ENCODE assay signal across 8 cellular contexts in genomic region chrX:65750674-65751469, GRCh38.
DNase-seq lines count a peak whose midpoint lies in the region; ATAC-seq, FAIRE-seq and TF ChIP-seq lines count a peak whose summit lies in the region.

No MANE protein-coding gene starts in this region.

- H3K79me2 ChIP-seq in PC-3 (ENCODE audit: low read length) = no peaks in the 10 kb centered on the region

- H3K4me1 Mint-ChIP-seq in activated naive CD8-positive, alpha-beta T cell treated with anti-CD3 and anti-CD28 coated beads, Interleukin-2, amount 10 ng/mL, durations not matched to agents 7 days and 5 days = peaks cover 41% of the 10 kb centered on the region

- H3K27ac ChIP-seq in sigmoid colon = no peak overlapping the region
- H3K27ac ChIP-seq in PC-3 (ENCODE audit: low read length) = no peak overlapping the region

- no peaks in the 10 kb centered on the region for H3K9me2 ChIP-seq in PC-3 (replicated peaks; ENCODE audit: low read length)

- WGBS in sigmoid colon, 2 donors = 70 to 83% methylated on average over 6 of the region's 6 CpGs

- no peak overlapping the region for H3K9ac ChIP-seq in PC-3 (ENCODE audit: low read length)

- no peak overlapping the region for H2AFZ ChIP-seq in PC-3 (ENCODE audit: low read length)

- CTCF ChIA-PET in PC-3 (lab: Charles Lee) = no interaction called here

- no peaks in the 10 kb centered on the region for H3K4me1 ChIP-seq in sigmoid colon
- no peaks in the 10 kb centered on the region for H3K4me1 ChIP-seq in PC-3 (ENCODE audit: insufficient read depth, low read length)

- TF ChIP-seq EP300 in sigmoid colon (IDR thresholded peaks at IDR 0.05) = no peak

- no peak overlapping the region for H3K4me3 ChIP-seq in sigmoid colon
- no peak overlapping the region for H3K4me3 ChIP-seq in PC-3 (ENCODE audit: low read length)

- FAIRE-seq in GM12891 (lab: Jason Lieb, UNC) = peak; percentile 94

- H3K9me3 ChIP-seq in sigmoid colon = no peaks in the 10 kb centered on the region
- no peaks in the 10 kb centered on the region for H3K9me3 ChIP-seq in PC-3 (ENCODE audit: low read length)

- POLR2A ChIA-PET in activated naive CD8-positive, alpha-beta T cell treated with anti-CD3 and anti-CD28 coated beads, Interleukin-2, amount 10 ng/mL, durations not matched to agents 7 days and 5 days (lab: Charles Lee) = interaction anchor here (0.6 to 1.7 kb wide), 3 partner anchors 53 to 175 kb away, joined by 3 to 5 read pairs (median 3); no protein-coding TSS in a partner anchor
- POLR2A ChIA-PET in PC-3 (lab: Charles Lee; ENCODE audit: unreplicated experiment) = no interaction called here

- no peak for TF ChIP-seq POLR2A in GM12891 (IDR thresholded peaks at IDR 0.05; ENCODE audit: low read depth, low read length)
- no peak for TF ChIP-seq POLR2A in sigmoid colon (IDR thresholded peaks at IDR 0.05)

- H3F3A ChIP-seq in PC-3 (ENCODE audit: low read length, unreplicated experiment) = no peaks in the 10 kb centered on the region

- peak; percentile 93 for ATAC-seq in GM21619 (IDR thresholded peaks at IDR 0.05; ENCODE audit: unreplicated experiment)
- peak; percentile 88 for ATAC-seq in activated naive CD8-positive, alpha-beta T cell treated with anti-CD3 and anti-CD28 coated beads, Interleukin-2, amount 10 ng/mL, durations not matched to agents 7 days and 5 days (ENCODE audit: low read depth)
- ATAC-seq in PC-3 = no peak

- DNase-seq in GM12891 (ENCODE audit: insufficient read length, low spot score) (no peak), Kasumi-1 (lab: John Stamatoyannopoulos, UW) (peak; percentile 89 to 92), NCI-H2171 treated with DMSO at 0.1 percent for 48 hours (lab: John Stamatoyannopoulos, UW) (no peak), sigmoid colon (no peak), hypothalamus (lab: John Stamatoyannopoulos, UW) (no peak), PC-3 (no peak)
- no peak for DNase-seq in activated naive CD8-positive, alpha-beta T cell treated with anti-CD3 and anti-CD28 coated beads, Interleukin-2, amount 10 ng/mL, durations not matched to agents 7 days and 5 days

- TF ChIP-seq CTCF in sigmoid colon (IDR thresholded peaks at IDR 0.05) (no peak), PC-3 (conservative IDR thresholded peaks at IDR 0.05; ENCODE audit: low read depth, low read length) (no peak)

- intact Hi-C loops in sigmoid colon (cut with DNase I) = no loop called here
- intact Hi-C loops in PC-3 (cut with micrococcal nuclease) = no loop called here

- no peaks in the 10 kb centered on the region for H4K20me1 ChIP-seq in PC-3 (ENCODE audit: low read length)

- peak overlapping the region; percentile 82 for H3K27ac Mint-ChIP-seq in activated naive CD8-positive, alpha-beta T cell treated with anti-CD3 and anti-CD28 coated beads, Interleukin-2, amount 10 ng/mL, durations not matched to agents 7 days and 5 days

- H3K4me2 ChIP-seq in PC-3 (ENCODE audit: low read length) = no peak overlapping the region

- H3K27me3 ChIP-seq in sigmoid colon (no peaks in the 10 kb centered on the region), PC-3 (ENCODE audit: low read length) (no peaks in the 10 kb centered on the region)

- H3K36me3 ChIP-seq in sigmoid colon = no peaks in the 10 kb centered on the region
- H3K36me3 ChIP-seq in PC-3 (ENCODE audit: low read depth, low read length) = no peaks in the 10 kb centered on the region; the same call in 1 of the 2 replicates

- peaks cover 17% of the 10 kb centered on the region for H3K36me3 Mint-ChIP-seq in activated naive CD8-positive, alpha-beta T cell treated with anti-CD3 and anti-CD28 coated beads, Interleukin-2, amount 10 ng/mL, durations not matched to agents 7 days and 5 days

- H3K4me3 Mint-ChIP-seq in activated naive CD8-positive, alpha-beta T cell treated with anti-CD3 and anti-CD28 coated beads, Interleukin-2, amount 10 ng/mL, durations not matched to agents 7 days and 5 days = peak overlapping the region; percentile 55

- H3K27me3 Mint-ChIP-seq in activated naive CD8-positive, alpha-beta T cell treated with anti-CD3 and anti-CD28 coated beads, Interleukin-2, amount 10 ng/mL, durations not matched to agents 7 days and 5 days = no peaks in the 10 kb centered on the region

- BruUV-seq in PC-3 (replicated peaks; lab: Mats Ljungman, UMichigan) = no TSS peak

- H3K9me3 Mint-ChIP-seq in activated naive CD8-positive, alpha-beta T cell treated with anti-CD3 and anti-CD28 coated beads, Interleukin-2, amount 10 ng/mL, durations not matched to agents 7 days and 5 days = peaks cover 5% of the 10 kb centered on the region

TF ChIP-seq in GM12891, 5 proteins besides CTCF, POLR2A, EP300 and RAD21:
- no peak for TF ChIP-seq PAX5 (IDR thresholded peaks at IDR 0.05; ENCODE audit: insufficient read depth, low read length, severe bottlenecking)
- TF ChIP-seq SPI1 (IDR thresholded peaks at IDR 0.05; ENCODE audit: low read depth, low read length) = no peak

Comparison
In these comparisons a context has a peak if more than half of its experiments do, and no peak if none do; other contexts are left out.
1. DNase-seq: peak in Kasumi-1 (2 of 2); none in GM12891 (single experiment), activated naive CD8-positive, alpha-beta T cell treated with anti-CD3 and anti-CD28 coated beads, Interleukin-2, amount 10 ng/mL, durations not matched to agents 7 days and 5 days (single experiment), NCI-H2171 treated with DMSO at 0.1 percent for 48 hours (single experiment), sigmoid colon (single experiment), hypothalamus (0 of 51) and PC-3 (single experiment).